Comparison of ENCODE assay signal across 8 cellular contexts in the genomic region with DNA sequence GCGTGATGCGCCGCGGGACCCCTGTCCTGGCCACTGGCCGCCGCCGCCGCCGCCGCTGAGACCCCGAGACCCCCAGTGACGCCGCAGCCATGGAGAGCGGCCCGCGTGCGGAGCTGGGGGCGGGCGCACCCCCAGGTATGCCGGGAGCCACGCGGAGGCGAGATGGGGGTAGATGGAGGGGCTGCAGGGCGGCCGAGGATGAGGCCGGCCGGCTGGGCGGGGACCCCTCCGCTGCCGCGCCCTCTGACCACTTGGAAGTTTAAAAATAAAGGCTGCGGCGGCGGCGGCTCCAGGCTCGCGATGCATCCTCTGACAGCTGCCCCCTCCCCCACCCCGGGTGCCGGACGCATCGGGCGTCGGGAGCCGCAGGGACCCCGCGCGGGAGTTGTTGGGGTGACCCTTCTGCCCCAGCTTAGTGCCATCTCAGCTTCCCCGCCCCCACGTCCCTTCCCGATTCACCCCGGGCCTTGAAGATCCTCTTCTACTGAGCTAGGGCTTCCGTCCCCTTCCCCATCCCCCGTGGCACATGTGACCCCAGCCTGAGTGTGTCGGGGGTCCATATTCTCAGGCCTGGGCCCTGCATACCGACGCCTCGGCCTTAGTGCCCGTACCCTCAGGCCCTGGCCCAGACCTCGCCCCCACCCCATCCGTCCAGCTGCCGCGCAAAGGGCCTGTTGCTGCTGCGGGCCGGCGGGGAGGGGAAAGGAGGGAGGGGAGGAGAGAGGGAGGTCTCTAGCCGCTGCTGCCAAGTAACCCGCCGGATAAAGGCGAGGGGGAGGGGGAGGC. TPM values are rescaled to one million over a fixed set of nuclear protein-coding genes. Genes with fewer than 3 reads are reported as not detected.
DNase-seq lines count a peak whose midpoint lies in the region; ATAC-seq lines count a peak whose summit lies in the region.

No MANE protein-coding gene starts in this region.

- H3K9ac ChIP-seq in mucosa of stomach (ENCODE audit: low read length): peak overlapping the region; percentile 83

- peak; percentile 0 for ATAC-seq in HG02840 (IDR thresholded peaks at IDR 0.05; ENCODE audit: low FRiP score, unreplicated experiment)

- WGBS in esophagus, 2 donors: 1% methylated on average over 55 to 69 of the region's 69 CpGs

- H3K4me3 ChIP-seq in esophagus (ENCODE audit: low read depth in 1 of 2, low read length in 2 of 2) (peak overlapping the region; percentile 95 to 98), mucosa of stomach (ENCODE audit: low read length) (peak overlapping the region; percentile 82)

- H3K4me1 ChIP-seq in esophagus (ENCODE audit: control insufficient read depth in 2 of 2, insufficient read depth in 2 of 2, low read length in 1 of 2): peaks cover 13 to 32% of the 10 kb centered on the region in 2 donors
- H3K4me1 ChIP-seq in mucosa of stomach (ENCODE audit: control insufficient read depth, insufficient read depth, low read length): peaks cover 48% of the 10 kb centered on the region

- H3K36me3 ChIP-seq in esophagus (ENCODE audit: control insufficient read depth in 2 of 2, insufficient read depth in 2 of 2, low read length in 1 of 2) (peaks cover 0 to 2% of the 10 kb centered on the region in 2 donors), mucosa of stomach (ENCODE audit: control insufficient read depth, insufficient read depth, low read length) (no peaks in the 10 kb centered on the region)

- no peaks in the 10 kb centered on the region for H3K27me3 ChIP-seq in esophagus (ENCODE audit: control insufficient read depth in 1 of 2, insufficient read depth in 2 of 2, low read length in 2 of 2)
- H3K27me3 ChIP-seq in mucosa of stomach (ENCODE audit: control insufficient read depth, insufficient read depth, low read length): no peaks in the 10 kb centered on the region

- H3K9me3 ChIP-seq in esophagus (ENCODE audit: control insufficient read depth in 2 of 2, insufficient read depth in 1 of 2, low read depth in 1 of 2, low read length in 1 of 2): no peaks in the 10 kb centered on the region
- H3K9me3 ChIP-seq in mucosa of stomach (ENCODE audit: control insufficient read depth, low read length): no peaks in the 10 kb centered on the region

- DNase-seq in EL (peak; percentile 66), NCI-H774 (lab: John Stamatoyannopoulos, UW) (peak; percentile 61), activated T-cell treated with anti-CD3 and anti-CD28 coated beads for 48 hours (ENCODE audit: low read depth) (peak; percentile 50), mesenteric fat pad (ENCODE audit: low spot score) (no peak)

- H3K27ac ChIP-seq in esophagus (ENCODE audit: low read depth in 2 of 2, low read length in 1 of 2): peak overlapping the region; percentile 96 to 99
- H3K27ac ChIP-seq in temporal lobe (ENCODE audit: low read depth, low read length): peak overlapping the region; percentile 100

RNA-seq across cellular contexts. Expression of gene MAP7D1, which starts 0.6 kb away (rescaled TPM):
- 10 to 100 TPM; 33.1 to 55.3 TPM for polyA plus RNA-seq in esophagus
- total RNA-seq in temporal lobe (52.9 TPM), mesenteric fat pad (225 TPM)

RNA-seq across cellular contexts. Expression of gene TRAPPC3, which starts 7.2 kb away (rescaled TPM):
- 10 to 100 TPM; 38.2 to 77.1 TPM for polyA plus RNA-seq in esophagus
- total RNA-seq in temporal lobe (40.8 TPM), mesenteric fat pad (68.3 TPM)

RNA-seq across cellular contexts. Expression of gene COL8A2, which starts 31.5 kb away (rescaled TPM):
- 1 to 10 TPM; 2.0 to 2.9 TPM for polyA plus RNA-seq in esophagus
- total RNA-seq in temporal lobe (0.98 TPM), mesenteric fat pad (3.3 TPM)
